ENCODE assay signal across 23 cellular contexts in genomic region chr16:81593481-81593880, GRCh38.
DNase-seq lines count a peak whose midpoint lies in the region; ATAC-seq, FAIRE-seq and TF ChIP-seq lines count a peak whose summit lies in the region.
"Had no signal": no experiment of that assay in that cellular context is flagged by ENCODE, and none has a peak within 500 bp of the region (broad histone marks: within the 10 kb centered on the region; RNA-seq: fewer than 3 reads in every experiment).

No MANE protein-coding gene starts in this region.

- peaks cover 5% of the 10 kb centered on the region for H3K36me3 Mint-ChIP-seq in central memory CD8-positive, alpha-beta T cell (ENCODE audit: insufficient read depth)
- H3K36me3 Mint-ChIP-seq: activated naive CD4-positive, alpha-beta T cell treated with anti-CD3 and anti-CD28 coated beads, Interleukin-2, amount 50 U/mL, for 72 hours; natural killer cell had no signal

- intact Hi-C loops in HepG2 (cut with micrococcal nuclease; ENCODE audit: unreplicated experiment) (no loop called here), right lobe of liver (cut with DNase I) (no loop called here)

- H3K27ac ChIP-seq in HepG2 (ENCODE audit: extremely low read length, insufficient read depth, low read length), result no peak overlapping the region
- no peak overlapping the region for H3K27ac ChIP-seq in right lobe of liver
- H3K27ac ChIP-seq in Karpas-422 (ENCODE audit: low read length), result no peak overlapping the region
- H3K27ac ChIP-seq: BLaER1, KMS-11, uterus had no signal

- no TSS peak for BruUV-seq in HepG2 (replicated peaks; lab: Mats Ljungman, UMichigan)

- H3K9ac ChIP-seq in HepG2 (ENCODE audit: insufficient read depth, low read depth, low read length) (no peak overlapping the region), Karpas-422 (ENCODE audit: low read length) (no peak overlapping the region)
- H3K9ac ChIP-seq: BLaER1, KMS-11 had no signal

- POLR2A ChIA-PET in HepG2 (lab: Yijun Ruan, JAX), result interaction anchor here (1.8 kb wide), 1 partner anchor 11 kb away, joined by 7 read pairs; no protein-coding TSS in a partner anchor

- TF ChIP-seq CTCF in HepG2 (CRISPR knock-in tag; IDR thresholded peaks at IDR 0.05) (no peak), right lobe of liver (IDR thresholded peaks at IDR 0.05) (no peak)

- no peaks in the 10 kb centered on the region for H3K9me3 ChIP-seq in HepG2 (ENCODE audit: low read length)
- no peaks in the 10 kb centered on the region for H3K9me3 ChIP-seq in right lobe of liver
- no peaks in the 10 kb centered on the region for H3K9me3 ChIP-seq in Karpas-422 (ENCODE audit: low read length)
- H3K9me3 ChIP-seq: BLaER1, uterus had no signal

- H3K4me1 Mint-ChIP-seq in central memory CD8-positive, alpha-beta T cell, result peaks cover 74% of the 10 kb centered on the region

- no peaks in the 10 kb centered on the region for H3K27me3 Mint-ChIP-seq in central memory CD8-positive, alpha-beta T cell
- H3K27me3 Mint-ChIP-seq: activated CD4-positive, alpha-beta T cell treated with anti-CD3 and anti-CD28 coated beads, Interleukin-2, amount 10 ng/mL, durations not matched to agents 7 days and 5 days had no signal

- H4K20me1 ChIP-seq in HepG2 (ENCODE audit: insufficient read depth, low read length), result peaks cover 74% of the 10 kb centered on the region
- peaks cover 21% of the 10 kb centered on the region; the same call in 1 of the 2 replicates for H4K20me1 ChIP-seq in Karpas-422 (ENCODE audit: insufficient read depth, low read depth, low read length)

- peak overlapping the region; percentile 33 for H3K27ac Mint-ChIP-seq in central memory CD8-positive, alpha-beta T cell (ENCODE audit: low read depth)
- H3K27ac Mint-ChIP-seq: activated CD4-positive, alpha-beta T cell treated with anti-CD3 and anti-CD28 coated beads, Interleukin-2, amount 10 ng/mL, durations not matched to agents 7 days and 5 days; activated naive CD4-positive, alpha-beta T cell treated with anti-CD3 and anti-CD28 coated beads, Interleukin-2, amount 50 U/mL, for 72 hours had no signal

- no peak for FAIRE-seq in HepG2 (lab: Jason Lieb, UNC)
- FAIRE-seq: A204.1, astrocyte had no signal

- H3K4me2 ChIP-seq in HepG2 (ENCODE audit: low read depth, low read length) (no peak overlapping the region), Karpas-422 (ENCODE audit: low read depth, low read length, poor library complexity, severe bottlenecking) (no peak overlapping the region)
- H3K4me2 ChIP-seq: BLaER1, KMS-11 had no signal

- H3K36me3 ChIP-seq in HepG2 (replicated peaks in 1 of 2; ENCODE audit: control insufficient read depth in 1 of 2, insufficient read depth in 2 of 2, low read length in 2 of 2) (peaks cover 6 to 21% of the 10 kb centered on the region in 2 experiments; a peak in 3 of 5 replicates), right lobe of liver (no peaks in the 10 kb centered on the region), Karpas-422 (ENCODE audit: insufficient read depth, low read length) (no peaks in the 10 kb centered on the region)
- H3K36me3 ChIP-seq: uterus had no signal

- H3K79me2 ChIP-seq in HepG2 (ENCODE audit: insufficient read depth, low read length), result peaks cover 73% of the 10 kb centered on the region
- H3K79me2 ChIP-seq in Karpas-422 (ENCODE audit: low read length), result no peaks in the 10 kb centered on the region

- TF ChIP-seq POLR2A in HepG2 (IDR thresholded peaks at IDR 0.05; ENCODE audit: insufficient read depth in 1 of 2, low read depth in 2 of 2, low read length in 2 of 2), result no peak
- no peak for TF ChIP-seq POLR2A in right lobe of liver (IDR thresholded peaks at IDR 0.05)

- no peaks in the 10 kb centered on the region for H3K9me3 Mint-ChIP-seq in central memory CD8-positive, alpha-beta T cell
- H3K9me3 Mint-ChIP-seq: activated CD4-positive, alpha-beta T cell treated with anti-CD3 and anti-CD28 coated beads, Interleukin-2, amount 10 ng/mL, durations not matched to agents 7 days and 5 days; activated naive CD4-positive, alpha-beta T cell treated with anti-CD3 and anti-CD28 coated beads, Interleukin-2, amount 50 U/mL, for 72 hours; natural killer cell had no signal

- CTCF ChIA-PET in HepG2 (lab: Yijun Ruan, JAX; ENCODE audit: low intra/inter-chr PET ratio, low total read pairs), result no interaction called here

- no peak for TF ChIP-seq EP300 in HepG2 (IDR thresholded peaks at IDR 0.05; ENCODE audit: low read depth in 2 of 2, low read length in 2 of 2)
- TF ChIP-seq EP300 in HepG2 (CRISPR knock-in tag; IDR thresholded peaks at IDR 0.05; ENCODE audit: borderline replicate concordance), result no peak

- in situ Hi-C loops in HepG2 (cut with HindIII; ENCODE audit: extremely low pct_ligation_motif_present, low pct_unique_long_range_greater_than_20kb), result no loop called here

- no peaks in the 10 kb centered on the region for H3K9me2 ChIP-seq in Karpas-422 (replicated peaks; ENCODE audit: insufficient read depth, low read length)

- H3K27me3 ChIP-seq in HepG2 (ENCODE audit: control insufficient read depth in 1 of 2, insufficient read depth in 2 of 2, low read length in 2 of 2) (no peaks in the 10 kb centered on the region), right lobe of liver (no peaks in the 10 kb centered on the region), Karpas-422 (ENCODE audit: low read length) (no peaks in the 10 kb centered on the region)
- H3K27me3 ChIP-seq: BLaER1, uterus had no signal

- H2AFZ ChIP-seq in HepG2 (ENCODE audit: low read length) (no peak overlapping the region), Karpas-422 (ENCODE audit: low read length) (no peak overlapping the region)

- ATAC-seq in HepG2 (no peak), right lobe of liver (no peak), HG02588 (IDR thresholded peaks at IDR 0.05; ENCODE audit: unreplicated experiment) (no peak)
- ATAC-seq in central memory CD8-positive, alpha-beta T cell (replicated peaks; ENCODE audit: extremely low read depth, poor library complexity, severe bottlenecking), result no peak
- ATAC-seq: activated naive CD4-positive, alpha-beta T cell treated with anti-CD3 and anti-CD28 coated beads, Interleukin-2, amount 50 U/mL, for 72 hours; left lobe of liver; natural killer cell had no signal

- peaks cover 57% of the 10 kb centered on the region for H3K4me1 ChIP-seq in HepG2 (ENCODE audit: insufficient read depth, low read length)
- peaks cover 0 to 17% (median 2%) of the 10 kb centered on the region in 4 donors for H3K4me1 ChIP-seq in right lobe of liver
- no peaks in the 10 kb centered on the region for H3K4me1 ChIP-seq in Karpas-422 (ENCODE audit: low read length)
- H3K4me1 ChIP-seq: uterus had no signal

- DNase-seq in HepG2 (ENCODE audit: low spot score) (no peak), right lobe of liver (no peak), NCI-H345 treated with DMSO at 0.1 percent for 48 hours (lab: John Stamatoyannopoulos, UW; ENCODE audit: unreplicated experiment) (peak; percentile 70), GM19240 (ENCODE audit: insufficient read length, low spot score) (no peak), Karpas-422 (no peak)
- no peak for DNase-seq in central memory CD8-positive, alpha-beta T cell (ENCODE audit: low spot score in 2 of 2)
- DNase-seq in activated CD4-positive, CD25-positive, alpha-beta regulatory T cell treated with anti-CD3 and anti-CD28 coated beads, Interleukin-2, amount 50 U/mL, for 72 hours, result no peak
- DNase-seq: activated CD4-positive, alpha-beta T cell treated with anti-CD3 and anti-CD28 coated beads, Interleukin-2, amount 10 ng/mL, durations not matched to agents 7 days and 5 days; effector CD8-positive, alpha-beta T cell; GDM1; glutamatergic neuron; natural killer cell; NCI-H146; NCI-H526; SHP77; uterus had no signal

- 94% methylated on average over 16 of the region's 16 CpGs for WGBS in HepG2 (ENCODE audit: low lambda C conversion rate)
- 95% methylated on average over 4 of the region's 16 CpGs for WGBS in right lobe of liver (ENCODE audit: insufficient coverage, low coverage, low lambda C conversion rate, missing lambda C conversion rate)

- no peak overlapping the region for H3K4me3 ChIP-seq in HepG2 (replicated peaks in 1 of 3; ENCODE audit: insufficient read depth in 1 of 3, low read depth in 2 of 3, low read length in 3 of 3)
- no peak overlapping the region for H3K4me3 ChIP-seq in right lobe of liver
- no peak overlapping the region for H3K4me3 ChIP-seq in Karpas-422 (ENCODE audit: low read length)
- H3K4me3 ChIP-seq: BLaER1, uterus had no signal

- no peak overlapping the region for H3K4me3 Mint-ChIP-seq in central memory CD8-positive, alpha-beta T cell
- H3K4me3 Mint-ChIP-seq: activated CD4-positive, alpha-beta T cell treated with anti-CD3 and anti-CD28 coated beads, Interleukin-2, amount 10 ng/mL, durations not matched to agents 7 days and 5 days; natural killer cell had no signal

- TF ChIP-seq RAD21 in HepG2 (CRISPR knock-in tag; IDR thresholded peaks at IDR 0.05), result no peak

TF ChIP-seq in HepG2, 621 proteins besides CTCF, POLR2A, EP300 and RAD21 (continues in another document):
- TF ChIP-seq, protein P1, sequence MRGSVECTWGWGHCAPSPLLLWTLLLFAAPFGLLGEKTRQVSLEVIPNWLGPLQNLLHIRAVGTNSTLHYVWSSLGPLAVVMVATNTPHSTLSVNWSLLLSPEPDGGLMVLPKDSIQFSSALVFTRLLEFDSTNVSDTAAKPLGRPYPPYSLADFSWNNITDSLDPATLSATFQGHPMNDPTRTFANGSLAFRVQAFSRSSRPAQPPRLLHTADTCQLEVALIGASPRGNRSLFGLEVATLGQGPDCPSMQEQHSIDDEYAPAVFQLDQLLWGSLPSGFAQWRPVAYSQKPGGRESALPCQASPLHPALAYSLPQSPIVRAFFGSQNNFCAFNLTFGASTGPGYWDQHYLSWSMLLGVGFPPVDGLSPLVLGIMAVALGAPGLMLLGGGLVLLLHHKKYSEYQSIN (CRISPR knock-in tag; IDR thresholded peaks at IDR 0.05; ENCODE audit: borderline replicate concordance), result no peak
- TF ChIP-seq ONECUT2 (CRISPR knock-in tag; IDR thresholded peaks at IDR 0.05), result no peak
